8 cellular contexts compared by ENCODE assay signal in the genomic region with DNA sequence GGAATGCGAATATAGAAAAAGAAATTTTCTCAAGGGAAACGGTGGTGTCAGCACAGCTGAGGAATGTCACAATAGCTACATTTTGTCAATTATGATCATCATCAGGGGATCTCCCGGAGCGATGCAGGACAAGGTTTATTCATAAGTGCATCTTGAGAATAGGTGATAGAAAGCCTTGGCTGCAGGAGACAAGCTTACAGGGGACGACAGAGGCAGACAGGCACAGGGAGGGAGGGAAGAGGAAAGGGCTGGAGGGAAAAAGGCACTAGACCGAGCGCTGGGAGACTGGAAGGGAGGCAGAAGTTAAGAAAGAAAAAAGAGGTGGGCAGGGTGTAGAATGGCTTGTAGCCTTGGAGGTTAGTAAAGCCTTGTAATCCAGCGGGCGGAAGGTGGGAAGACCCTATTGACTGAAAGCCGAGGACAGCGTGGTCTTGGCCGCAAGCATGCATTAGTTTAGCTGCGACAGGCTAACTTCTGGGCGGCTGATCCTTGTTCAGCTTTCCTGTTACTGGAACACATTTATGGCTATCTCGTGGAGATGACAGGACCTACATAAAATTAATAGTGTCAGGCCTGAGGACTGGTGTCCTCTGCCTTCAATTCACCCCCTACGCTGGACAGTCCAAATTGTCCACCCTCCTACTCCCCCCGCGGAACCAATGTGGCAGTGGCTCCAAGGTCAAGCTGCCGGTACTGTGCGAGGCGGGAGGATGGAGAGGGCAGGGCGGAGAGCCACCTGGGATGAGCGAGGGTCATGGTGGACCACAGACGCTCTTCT. TPM values are rescaled to one million over a fixed set of nuclear protein-coding genes. Genes with fewer than 3 reads are reported as not detected.
DNase-seq lines count a peak whose midpoint lies in the region; ATAC-seq and TF ChIP-seq lines count a peak whose summit lies in the region.

No MANE protein-coding gene starts in this region.

- H3K4me1 ChIP-seq in GM23338 (ENCODE audit: insufficient read depth) (peaks cover 22% of the 10 kb centered on the region), gastroesophageal sphincter (peaks cover 0 to 39% (median 0%) of the 10 kb centered on the region in 3 donors), neuron (ENCODE audit: insufficient read depth, low read length) (peaks cover 20% of the 10 kb centered on the region)

- peak overlapping the region; percentile 92; the same call in 1 of the 2 replicates for H3K27ac ChIP-seq in GM23338 (ENCODE audit: low read depth)
- H3K27ac ChIP-seq in VCaP, result peak overlapping the region; percentile 91
- peak overlapping the region; percentile 87 to 98 (median 94) for H3K27ac ChIP-seq in gastroesophageal sphincter

- peak overlapping the region; percentile 99 for H3K4me3 Mint-ChIP-seq in GM23338

- H3K36me3 ChIP-seq in GM23338 (ENCODE audit: insufficient read depth) (no peaks in the 10 kb centered on the region), gastroesophageal sphincter (no peaks in the 10 kb centered on the region), neuron (ENCODE audit: insufficient read depth, low read length) (no peaks in the 10 kb centered on the region)

- ATAC-seq in GM23338 (peak; percentile 6), gastroesophageal sphincter (no peak), GM18517 (IDR thresholded peaks at IDR 0.05; ENCODE audit: unreplicated experiment) (no peak), HG02870 (IDR thresholded peaks at IDR 0.05; ENCODE audit: unreplicated experiment) (no peak), GM19035 (IDR thresholded peaks at IDR 0.05; ENCODE audit: unreplicated experiment) (no peak)

- H3K27me3 ChIP-seq in GM23338 (ENCODE audit: insufficient read depth) (no peaks in the 10 kb centered on the region), gastroesophageal sphincter (no peaks in the 10 kb centered on the region), neuron (ENCODE audit: insufficient read depth, low read length) (no peaks in the 10 kb centered on the region)

- H3K4me3 ChIP-seq in GM23338, result peak overlapping the region; percentile 94
- peak overlapping the region; percentile 84 to 88 for H3K4me3 ChIP-seq in gastroesophageal sphincter
- H3K4me3 ChIP-seq in neuron (ENCODE audit: low read length), result peak overlapping the region; percentile 77

- no peak for TF ChIP-seq EP300 in gastroesophageal sphincter (IDR thresholded peaks at IDR 0.05)

- H2AFZ ChIP-seq in GM23338, result peak overlapping the region; percentile 97
- H2AFZ ChIP-seq in neuron (ENCODE audit: low read depth, low read length), result peak overlapping the region; percentile 36

- H3K4me1 Mint-ChIP-seq in GM23338, result peaks cover 24% of the 10 kb centered on the region

- no peaks in the 10 kb centered on the region for H3F3A ChIP-seq in GM23338 (replicated peaks; ENCODE audit: low read depth)

- peak overlapping the region; percentile 98 for H3K4me2 ChIP-seq in GM23338

- WGBS in gastroesophageal sphincter (ENCODE audit: low coverage in 1 of 2), 2 donors, result 8 to 11% methylated on average over 14 to 19 of the region's 24 CpGs

- peak overlapping the region; percentile 93 for H3K27ac Mint-ChIP-seq in GM23338

- H3K27me3 Mint-ChIP-seq in GM23338 (ENCODE audit: insufficient read depth, low read depth, poor library complexity), result peaks cover 4% of the 10 kb centered on the region

- DNase-seq in GM23338 (ENCODE audit: low spot score), result peak; percentile 45
- no peak for DNase-seq in SKM-1 treated with dmso at 0.1 percent for 144 hours (lab: John Stamatoyannopoulos, UW; ENCODE audit: unreplicated experiment)

- H3K9me3 ChIP-seq in gastroesophageal sphincter, result no peaks in the 10 kb centered on the region
- no peaks in the 10 kb centered on the region for H3K9me3 ChIP-seq in neuron (ENCODE audit: low read length)

- no peak for TF ChIP-seq CTCF in GM23338 (conservative IDR thresholded peaks at IDR 0.05; ENCODE audit: low read depth in 2 of 2)
- no peak for TF ChIP-seq CTCF in VCaP (conservative IDR thresholded peaks at IDR 0.05)
- TF ChIP-seq CTCF in gastroesophageal sphincter (IDR thresholded peaks at IDR 0.05), result no peak

- TF ChIP-seq POLR2A in gastroesophageal sphincter (IDR thresholded peaks at IDR 0.05), result no peak

- H3K9me3 Mint-ChIP-seq in GM23338, result no peaks in the 10 kb centered on the region; the same call in 2 of the 3 replicates

- H3K9me2 ChIP-seq in GM23338 (ENCODE audit: insufficient read depth), result no peaks in the 10 kb centered on the region

- peaks cover 44% of the 10 kb centered on the region for H3K79me2 ChIP-seq in GM23338 (replicated peaks; ENCODE audit: insufficient read depth)

- peaks cover 6% of the 10 kb centered on the region; the same call in 1 of the 3 replicates for H3K36me3 Mint-ChIP-seq in GM23338 (ENCODE audit: low read depth)

- H4K20me1 ChIP-seq in GM23338 (replicated peaks; ENCODE audit: insufficient read depth), result peaks cover 5% of the 10 kb centered on the region

TF ChIP-seq in GM23338, 12 proteins besides CTCF, POLR2A, EP300 and RAD21 (continues in another document):
- no peak for TF ChIP-seq ZNF331 (CRISPR knock-in tag; IDR thresholded peaks at IDR 0.05; ENCODE audit: low read depth)
- TF ChIP-seq EZH2 (IDR thresholded peaks at IDR 0.05; ENCODE audit: low read depth, unreplicated experiment), result no peak
- TF ChIP-seq NANOG (IDR thresholded peaks at IDR 0.05; ENCODE audit: borderline replicate concordance), result no peak
- no peak for TF ChIP-seq CREB1 (CRISPR knock-in tag; IDR thresholded peaks at IDR 0.05; ENCODE audit: low read depth)
- no peak for TF ChIP-seq POLR2AphosphoS5 (IDR thresholded peaks at IDR 0.05; ENCODE audit: low read depth)
- TF ChIP-seq, protein P1, sequence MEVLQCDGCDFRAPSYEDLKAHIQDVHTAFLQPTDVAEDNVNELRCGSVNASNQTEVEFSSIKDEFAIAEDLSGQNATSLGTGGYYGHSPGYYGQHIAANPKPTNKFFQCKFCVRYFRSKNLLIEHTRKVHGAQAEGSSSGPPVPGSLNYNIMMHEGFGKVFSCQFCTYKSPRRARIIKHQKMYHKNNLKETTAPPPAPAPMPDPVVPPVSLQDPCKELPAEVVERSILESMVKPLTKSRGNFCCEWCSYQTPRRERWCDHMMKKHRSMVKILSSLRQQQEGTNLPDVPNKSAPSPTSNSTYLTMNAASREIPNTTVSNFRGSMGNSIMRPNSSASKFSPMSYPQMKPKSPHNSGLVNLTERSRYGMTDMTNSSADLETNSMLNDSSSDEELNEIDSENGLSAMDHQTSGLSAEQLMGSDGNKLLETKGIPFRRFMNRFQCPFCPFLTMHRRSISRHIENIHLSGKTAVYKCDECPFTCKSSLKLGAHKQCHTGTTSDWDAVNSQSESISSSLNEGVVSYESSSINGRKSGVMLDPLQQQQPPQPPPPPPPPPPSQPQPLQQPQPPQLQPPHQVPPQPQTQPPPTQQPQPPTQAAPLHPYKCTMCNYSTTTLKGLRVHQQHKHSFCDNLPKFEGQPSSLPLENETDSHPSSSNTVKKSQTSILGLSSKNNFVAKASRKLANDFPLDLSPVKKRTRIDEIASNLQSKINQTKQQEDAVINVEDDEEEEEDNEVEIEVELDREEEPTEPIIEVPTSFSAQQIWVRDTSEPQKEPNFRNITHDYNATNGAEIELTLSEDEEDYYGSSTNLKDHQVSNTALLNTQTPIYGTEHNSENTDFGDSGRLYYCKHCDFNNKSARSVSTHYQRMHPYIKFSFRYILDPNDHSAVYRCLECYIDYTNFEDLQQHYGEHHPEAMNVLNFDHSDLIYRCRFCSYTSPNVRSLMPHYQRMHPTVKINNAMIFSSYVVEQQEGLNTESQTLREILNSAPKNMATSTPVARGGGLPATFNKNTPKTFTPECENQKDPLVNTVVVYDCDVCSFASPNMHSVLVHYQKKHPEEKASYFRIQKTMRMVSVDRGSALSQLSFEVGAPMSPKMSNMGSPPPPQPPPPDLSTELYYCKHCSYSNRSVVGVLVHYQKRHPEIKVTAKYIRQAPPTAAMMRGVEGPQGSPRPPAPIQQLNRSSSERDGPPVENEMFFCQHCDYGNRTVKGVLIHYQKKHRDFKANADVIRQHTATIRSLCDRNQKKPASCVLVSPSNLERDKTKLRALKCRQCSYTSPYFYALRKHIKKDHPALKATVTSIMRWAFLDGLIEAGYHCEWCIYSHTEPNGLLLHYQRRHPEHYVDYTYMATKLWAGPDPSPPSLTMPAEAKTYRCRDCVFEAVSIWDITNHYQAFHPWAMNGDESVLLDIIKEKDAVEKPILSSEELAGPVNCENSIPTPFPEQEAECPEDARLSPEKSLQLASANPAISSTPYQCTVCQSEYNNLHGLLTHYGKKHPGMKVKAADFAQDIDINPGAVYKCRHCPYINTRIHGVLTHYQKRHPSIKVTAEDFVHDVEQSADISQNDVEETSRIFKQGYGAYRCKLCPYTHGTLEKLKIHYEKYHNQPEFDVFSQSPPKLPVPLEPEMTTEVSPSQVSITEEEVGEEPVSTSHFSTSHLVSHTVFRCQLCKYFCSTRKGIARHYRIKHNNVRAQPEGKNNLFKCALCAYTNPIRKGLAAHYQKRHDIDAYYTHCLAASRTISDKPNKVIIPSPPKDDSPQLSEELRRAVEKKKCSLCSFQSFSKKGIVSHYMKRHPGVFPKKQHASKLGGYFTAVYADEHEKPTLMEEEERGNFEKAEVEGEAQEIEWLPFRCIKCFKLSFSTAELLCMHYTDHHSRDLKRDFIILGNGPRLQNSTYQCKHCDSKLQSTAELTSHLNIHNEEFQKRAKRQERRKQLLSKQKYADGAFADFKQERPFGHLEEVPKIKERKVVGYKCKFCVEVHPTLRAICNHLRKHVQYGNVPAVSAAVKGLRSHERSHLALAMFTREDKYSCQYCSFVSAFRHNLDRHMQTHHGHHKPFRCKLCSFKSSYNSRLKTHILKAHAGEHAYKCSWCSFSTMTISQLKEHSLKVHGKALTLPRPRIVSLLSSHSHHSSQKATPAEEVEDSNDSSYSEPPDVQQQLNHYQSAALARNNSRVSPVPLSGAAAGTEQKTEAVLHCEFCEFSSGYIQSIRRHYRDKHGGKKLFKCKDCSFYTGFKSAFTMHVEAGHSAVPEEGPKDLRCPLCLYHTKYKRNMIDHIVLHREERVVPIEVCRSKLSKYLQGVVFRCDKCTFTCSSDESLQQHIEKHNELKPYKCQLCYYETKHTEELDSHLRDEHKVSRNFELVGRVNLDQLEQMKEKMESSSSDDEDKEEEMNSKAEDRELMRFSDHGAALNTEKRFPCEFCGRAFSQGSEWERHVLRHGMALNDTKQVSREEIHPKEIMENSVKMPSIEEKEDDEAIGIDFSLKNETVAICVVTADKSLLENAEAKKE (CRISPR knock-in tag; IDR thresholded peaks at IDR 0.05), result no peak
- no peak for TF ChIP-seq JUNB (IDR thresholded peaks at IDR 0.05; ENCODE audit: unreplicated experiment)
- no peak for TF ChIP-seq STAT1 (IDR thresholded peaks at IDR 0.05; ENCODE audit: unreplicated experiment)

RNA-seq across cellular contexts. Expression of a gene that starts 1.5 kb away (rescaled TPM):
- total RNA-seq in GM23338 (2014; rRNA removed; shearing (Covaris generic)), result 48.2 TPM in 2 replicates
- polyA plus RNA-seq in GM23338 (2016; fragmentation: Nextera tagmentation; extraction: Ambion mirVana), result 16.0 and 16.2 TPM in 2 replicates
- total RNA-seq in gastroesophageal sphincter, result 10 to 100 TPM; 22.3 to 45.1 (median 31.1) TPM
